8 cellular contexts compared by ENCODE assay signal in the genomic region with DNA sequence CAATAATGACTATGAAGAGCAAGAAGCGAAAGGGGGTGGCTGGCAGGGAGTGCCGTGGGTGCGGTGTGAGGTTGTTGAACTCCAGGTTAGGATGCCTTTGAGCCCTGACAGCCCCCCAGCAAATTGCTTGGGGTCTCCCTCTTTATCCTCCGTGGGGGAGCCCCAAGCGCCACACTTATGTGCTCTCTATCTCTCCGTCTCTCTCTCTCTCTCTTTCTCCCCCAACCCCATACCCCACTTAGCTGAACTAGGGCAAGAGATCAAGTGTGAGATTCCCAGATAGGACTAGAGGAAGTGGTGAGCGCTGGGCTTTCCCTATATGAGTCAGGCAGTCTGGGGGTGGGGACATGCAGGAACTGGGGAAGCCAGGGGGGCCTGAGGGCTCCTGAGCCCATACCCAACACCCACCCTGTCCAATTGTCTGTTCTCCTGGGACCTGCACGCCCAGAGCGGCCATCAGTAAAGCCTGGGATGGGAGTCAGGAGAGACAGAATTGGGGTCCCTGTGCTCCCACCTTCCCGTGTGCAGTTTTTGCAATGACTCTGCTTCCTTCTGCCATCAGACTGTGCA. TPM values are rescaled to one million over a fixed set of nuclear protein-coding genes. Genes with fewer than 3 reads are reported as not detected.
DNase-seq lines count a peak whose midpoint lies in the region; ATAC-seq, FAIRE-seq and TF ChIP-seq lines count a peak whose summit lies in the region.

No MANE protein-coding gene starts in this region.

- H3K4me1 ChIP-seq in fibroblast of lung (ENCODE audit: control insufficient read depth, extremely low read depth, insufficient read depth, low read length), result peaks cover 14% of the 10 kb centered on the region

- peak; percentile 23 for FAIRE-seq in GM12891 (lab: Jason Lieb, UNC)

- H3K27ac Mint-ChIP-seq in IgD-negative memory B cell, result peak overlapping the region; percentile 79 to 93 (median 91)
- peak overlapping the region; percentile 21 for H3K27ac Mint-ChIP-seq in activated CD8-positive, alpha-beta T cell treated with anti-CD3 and anti-CD28 coated beads for 36 hours

- no peaks in the 10 kb centered on the region for H3K27me3 ChIP-seq in fibroblast of lung (ENCODE audit: control insufficient read depth, insufficient read depth, low read length)

- H3K4me1 Mint-ChIP-seq in IgD-negative memory B cell, result peaks cover 34 to 39% (median 36%) of the 10 kb centered on the region in 3 donors
- H3K4me1 Mint-ChIP-seq in activated CD8-positive, alpha-beta T cell treated with anti-CD3 and anti-CD28 coated beads for 36 hours (ENCODE audit: low read depth), result peaks cover 52% of the 10 kb centered on the region

- peak; percentile 60 for ATAC-seq in activated CD8-positive, alpha-beta T cell treated with anti-CD3 and anti-CD28 coated beads for 36 hours
- ATAC-seq in GM19328 (IDR thresholded peaks at IDR 0.05; ENCODE audit: unreplicated experiment) (no peak), HG03039 (IDR thresholded peaks at IDR 0.05; ENCODE audit: unreplicated experiment) (no peak)

- no peaks in the 10 kb centered on the region for H3K27me3 Mint-ChIP-seq in IgD-negative memory B cell
- H3K27me3 Mint-ChIP-seq in activated CD8-positive, alpha-beta T cell treated with anti-CD3 and anti-CD28 coated beads for 36 hours, result no peaks in the 10 kb centered on the region

- no peaks in the 10 kb centered on the region for H4K20me1 ChIP-seq in fibroblast of lung (ENCODE audit: control insufficient read depth, extremely low read depth, insufficient read depth, low read length)

- H3K4me3 ChIP-seq in fibroblast of lung (replicated peaks in 1 of 4; ENCODE audit: control extremely low read depth in 1 of 4, insufficient read depth in 1 of 4, low read depth in 3 of 4, low read length in 4 of 4), result no peak overlapping the region

- DNase-seq in GM12891 (ENCODE audit: insufficient read length, low spot score), result no peak
- peak; percentile 63 for DNase-seq in activated CD8-positive, alpha-beta T cell treated with anti-CD3 and anti-CD28 coated beads for 36 hours
- DNase-seq in fibroblast of lung (ENCODE audit: low read depth in 2 of 2), result peak; percentile 52 to 77
- DNase-seq in stimulated activated CD4-positive, alpha-beta T cell treated with anti-CD3 and anti-CD28 coated beads, Interleukin-1b, Interleukin-23, amount 100 ng/mL, for 48 hours, result peak; percentile 32
- DNase-seq in G401 (ENCODE audit: low spot score), result no peak

- POLR2A ChIA-PET in activated CD8-positive, alpha-beta T cell treated with anti-CD3 and anti-CD28 coated beads for 36 hours (lab: Charles Lee), result interaction anchor here (1.3 to 2.9 kb wide), 2 partner anchors 10 to 14 kb away, joined by 4 to 11 read pairs; no protein-coding TSS in a partner anchor

- H3K36me3 Mint-ChIP-seq in IgD-negative memory B cell, result peaks cover 3% of the 10 kb centered on the region
- peaks cover 29% of the 10 kb centered on the region for H3K36me3 Mint-ChIP-seq in activated CD8-positive, alpha-beta T cell treated with anti-CD3 and anti-CD28 coated beads for 36 hours (ENCODE audit: low read depth)

- no peak for TF ChIP-seq CTCF in activated CD8-positive, alpha-beta T cell treated with anti-CD3 and anti-CD28 coated beads for 36 hours (IDR thresholded peaks at IDR 0.05)
- TF ChIP-seq CTCF in fibroblast of lung (conservative IDR thresholded peaks at IDR 0.05 in 1 of 2, IDR thresholded peaks at IDR 0.05 in 1 of 2; ENCODE audit: low read depth in 1 of 2, low read length in 2 of 2), result no peak

- no peak overlapping the region for H3K9ac ChIP-seq in fibroblast of lung (ENCODE audit: insufficient read depth, low read length)

- H3K79me2 ChIP-seq in fibroblast of lung (ENCODE audit: control insufficient read depth, insufficient read depth, low read length), result peaks cover 41% of the 10 kb centered on the region

- in situ Hi-C loops in G401 (cut with HindIII; ENCODE audit: low sequenced_read_pairs), result no loop called here

- H3K4me3 Mint-ChIP-seq in IgD-negative memory B cell, result peak overlapping the region in 3 of 4 donors; percentile 58 to 87 (median 77)
- peak overlapping the region; percentile 44 for H3K4me3 Mint-ChIP-seq in activated CD8-positive, alpha-beta T cell treated with anti-CD3 and anti-CD28 coated beads for 36 hours

- no peaks in the 10 kb centered on the region for H3K9me3 ChIP-seq in fibroblast of lung (ENCODE audit: control insufficient read depth, insufficient read depth, low read depth, low read length)

- H3K4me2 ChIP-seq in fibroblast of lung (ENCODE audit: extremely low read depth, insufficient read depth, low read length), result no peak overlapping the region

- H3K36me3 ChIP-seq in fibroblast of lung (ENCODE audit: control insufficient read depth, insufficient read depth, low read length), result no peaks in the 10 kb centered on the region

- H3K9me3 Mint-ChIP-seq in IgD-negative memory B cell, result no peaks in the 10 kb centered on the region
- H3K9me3 Mint-ChIP-seq in activated CD8-positive, alpha-beta T cell treated with anti-CD3 and anti-CD28 coated beads for 36 hours, result no peaks in the 10 kb centered on the region

- H2AFZ ChIP-seq in fibroblast of lung (ENCODE audit: low read length), result no peak overlapping the region

- intact Hi-C loops in activated CD8-positive, alpha-beta T cell treated with anti-CD3 and anti-CD28 coated beads for 36 hours (cut with micrococcal nuclease), result no loop called here

- H3K27ac ChIP-seq in fibroblast of lung (ENCODE audit: insufficient read depth, low read length), result no peak overlapping the region

- no peak for TF ChIP-seq POLR2A in GM12891 (IDR thresholded peaks at IDR 0.05; ENCODE audit: low read depth, low read length)

- CTCF ChIA-PET in activated CD8-positive, alpha-beta T cell treated with anti-CD3 and anti-CD28 coated beads for 36 hours (lab: Charles Lee), result interaction anchor here (0.9 to 1.3 kb wide), 2 partner anchors 10 to 94 kb away, joined by 3 to 4 read pairs; no protein-coding TSS in a partner anchor

TF ChIP-seq in GM12891, 5 proteins besides CTCF, POLR2A, EP300 and RAD21:
- TF ChIP-seq POU2F2 (IDR thresholded peaks at IDR 0.05; ENCODE audit: low read depth, low read length) (no peak), SPI1 (IDR thresholded peaks at IDR 0.05; ENCODE audit: low read depth, low read length) (peak; percentile 82)

RNA-seq across cellular contexts. Expression of a gene that starts 7.8 kb away (rescaled TPM):
- 63.2 TPM for polyA plus RNA-seq in GM12891 (2012; ENCODE audit: low read depth, missing spikeins)
- polyA plus RNA-seq in IgD-negative memory B cell (81.8 TPM), fibroblast of lung (23.5 and 33.7 TPM in 2 replicates)
- 10 to 100 TPM; 45.6 to 45.8 TPM for total RNA-seq in activated CD8-positive, alpha-beta T cell treated with anti-CD3 and anti-CD28 coated beads for 36 hours
- total RNA-seq in fibroblast of lung, result 14.1 and 14.9 TPM in 2 replicates
- polyA plus RNA-seq in fibroblast of lung (2012), result 34.1 and 51.5 TPM in 2 replicates
- 11.6 and 16.3 TPM in 2 replicates for polyA minus RNA-seq in fibroblast of lung (ENCODE audit: low replicate concordance)
- 52.5 and 60.2 TPM in 2 replicates for total RNA-seq in G401 (2014; rRNA removed; shearing (Covaris generic))

RNA-seq across cellular contexts. Expression of a gene that starts 20.8 kb away (rescaled TPM):
- polyA plus RNA-seq in GM12891 (2012; ENCODE audit: low read depth, missing spikeins), result not detected
- polyA plus RNA-seq in IgD-negative memory B cell (not detected), fibroblast of lung (not detected in 2 replicates)
- total RNA-seq in activated CD8-positive, alpha-beta T cell treated with anti-CD3 and anti-CD28 coated beads for 36 hours, result not detected
- total RNA-seq in fibroblast of lung, result not detected in 2 replicates
- polyA plus RNA-seq in fibroblast of lung (2012), result not detected in 2 replicates
- not detected in 2 replicates for polyA minus RNA-seq in fibroblast of lung (ENCODE audit: low replicate concordance)
- total RNA-seq in G401 (2014; rRNA removed; shearing (Covaris generic)), result not detected in 2 replicates

RNA-seq across cellular contexts. Expression of a gene that starts 39.1 kb away (rescaled TPM):
- polyA plus RNA-seq in GM12891 (2012; ENCODE audit: low read depth, missing spikeins), result not detected
- not detected for polyA plus RNA-seq in IgD-negative memory B cell
- not detected for total RNA-seq in activated CD8-positive, alpha-beta T cell treated with anti-CD3 and anti-CD28 coated beads for 36 hours
- total RNA-seq in fibroblast of lung, result not detected in 2 replicates
- not detected in 2 replicates for polyA plus RNA-seq in fibroblast of lung
- not detected in 2 replicates for polyA plus RNA-seq in fibroblast of lung (2012)
- not detected in 2 replicates for polyA minus RNA-seq in fibroblast of lung (ENCODE audit: low replicate concordance)
- total RNA-seq in G401 (2014; rRNA removed; shearing (Covaris generic)), result not detected in 2 replicates

RNA-seq across cellular contexts. Expression of a gene that starts 58.5 kb away (rescaled TPM):
- polyA plus RNA-seq in GM12891 (2012; ENCODE audit: low read depth, missing spikeins), result not detected
- polyA plus RNA-seq in IgD-negative memory B cell (not detected), fibroblast of lung (not detected in 2 replicates)
- not detected for total RNA-seq in activated CD8-positive, alpha-beta T cell treated with anti-CD3 and anti-CD28 coated beads for 36 hours
- total RNA-seq in fibroblast of lung, result not detected in 2 replicates
- not detected in 2 replicates for polyA plus RNA-seq in fibroblast of lung (2012)
- polyA minus RNA-seq in fibroblast of lung (ENCODE audit: low replicate concordance), result not detected in 2 replicates
- total RNA-seq in G401 (2014; rRNA removed; shearing (Covaris generic)), result not detected in 2 replicates

Comparison
In these comparisons a context has a peak if more than half of its experiments do, and no peak if none do; other contexts are left out.
1. DNase-seq: peak in activated CD8-positive, alpha-beta T cell treated with anti-CD3 and anti-CD28 coated beads for 36 hours (single experiment), fibroblast of lung (2 of 2) and stimulated activated CD4-positive, alpha-beta T cell treated with anti-CD3 and anti-CD28 coated beads, Interleukin-1b, Interleukin-23, amount 100 ng/mL, for 48 hours (single experiment); none in GM12891 (single experiment) and G401 (single experiment).